Comparison of ENCODE assay signal across 18 cellular contexts in genomic region chr2:132715986-132716385, GRCh38. TPM values are rescaled to one million over a fixed set of nuclear protein-coding genes. Genes with fewer than 3 reads are reported as not detected.
DNase-seq lines count a peak whose midpoint lies in the region; ATAC-seq, FAIRE-seq and TF ChIP-seq lines count a peak whose summit lies in the region.
"Had no signal": no experiment of that assay in that cellular context is flagged by ENCODE, and none has a peak within 500 bp of the region (broad histone marks: within the 10 kb centered on the region; RNA-seq: fewer than 3 reads in every experiment).

No MANE protein-coding gene starts in this region.

- no peak overlapping the region for H3K4me3 ChIP-seq in GM12878
- H3K4me3 ChIP-seq: A549, HAP-1 had no signal

- no peak overlapping the region for H3K27ac ChIP-seq in GM12878 (ENCODE audit: control insufficient read depth, insufficient read depth)
- H3K27ac ChIP-seq: A549, HL-60, KMS-11 had no signal

- RAD21 ChIA-PET in GM12878 (lab: Charles Lee; ENCODE audit: unreplicated experiment): interaction anchor here (0.6 to 0.9 kb wide), 3 partner anchors 19 to 497 kb away, joined by 3 to 4 read pairs (median 4); no protein-coding TSS in a partner anchor

- no peaks in the 10 kb centered on the region for H3K36me3 ChIP-seq in GM12878 (ENCODE audit: control insufficient read depth in 2 of 2, insufficient read depth in 2 of 2, low read length in 1 of 2)
- H3K36me3 ChIP-seq: HAP-1 had no signal

- in situ Hi-C loops in GM12878 (cut with MboI): no loop called here

- H3K27me3 Mint-ChIP-seq in activated naive CD8-positive, alpha-beta T cell treated with anti-CD3 and anti-CD28 coated beads, Interleukin-2, amount 50 U/mL, for 24 hours: no peaks in the 10 kb centered on the region
- H3K27me3 Mint-ChIP-seq: CD4-positive, alpha-beta memory T cell had no signal

- no peaks in the 10 kb centered on the region for H3K36me3 Mint-ChIP-seq in activated naive CD8-positive, alpha-beta T cell treated with anti-CD3 and anti-CD28 coated beads, Interleukin-2, amount 50 U/mL, for 24 hours (ENCODE audit: low read depth)
- H3K36me3 Mint-ChIP-seq: CD4-positive, alpha-beta memory T cell had no signal

- TF ChIP-seq POLR2A in GM12878 (IDR thresholded peaks at IDR 0.05; ENCODE audit: low read depth, low read length): no peak

- no peak overlapping the region for H2AFZ ChIP-seq in GM12878 (ENCODE audit: control insufficient read depth, low read depth, low read length)

- POLR2A ChIA-PET in GM12878 (lab: Charles Lee): no interaction called here

- no peaks in the 10 kb centered on the region for H3K4me1 Mint-ChIP-seq in activated naive CD8-positive, alpha-beta T cell treated with anti-CD3 and anti-CD28 coated beads, Interleukin-2, amount 50 U/mL, for 24 hours
- H3K4me1 Mint-ChIP-seq: CD4-positive, alpha-beta memory T cell had no signal

- H3K9ac ChIP-seq in GM12878 (ENCODE audit: control insufficient read depth, insufficient read depth, low read length): no peak overlapping the region
- H3K9ac ChIP-seq: KMS-11 had no signal

- 0% methylated on average over 1 of the region's 1 CpG for WGBS in GM12878 (ENCODE audit: insufficient coverage, insufficient replicate concordance, low lambda C conversion rate, missing lambda C conversion rate)

- FAIRE-seq in GM12878 (lab: Jason Lieb, UNC): no peak
- FAIRE-seq: A549 had no signal

- TF ChIP-seq RAD21 in GM12878 (IDR thresholded peaks at IDR 0.05; ENCODE audit: insufficient read depth, low read depth, low read length): no peak

- H3K27ac Mint-ChIP-seq in activated naive CD8-positive, alpha-beta T cell treated with anti-CD3 and anti-CD28 coated beads, Interleukin-2, amount 50 U/mL, for 24 hours: no peak overlapping the region
- H3K27ac Mint-ChIP-seq: CD4-positive, alpha-beta memory T cell had no signal

- no peak overlapping the region for H3K4me2 ChIP-seq in GM12878 (ENCODE audit: control insufficient read depth, insufficient read depth)
- H3K4me2 ChIP-seq: A549, KMS-11 had no signal

- H3K27me3 ChIP-seq in GM12878 (replicated peaks in 1 of 2; ENCODE audit: control insufficient read depth in 2 of 2, insufficient read depth in 2 of 2, low read length in 1 of 2): no peaks in the 10 kb centered on the region

- peak; percentile 8 for DNase-seq in AG08395 (ENCODE audit: low spot score)
- DNase-seq in HT1080 (ENCODE audit: low read depth): peak; percentile 46
- no peak for DNase-seq in GM12878 (ENCODE audit: low read depth, low spot score)
- no peak for DNase-seq in activated naive CD8-positive, alpha-beta T cell treated with anti-CD3 and anti-CD28 coated beads, Interleukin-2, amount 50 U/mL, for 24 hours
- DNase-seq in middle frontal gyrus (ENCODE audit: extremely low spot score, low spot score): no peak
- no peak for DNase-seq in left cardiac atrium
- DNase-seq: CD4-positive, alpha-beta memory T cell; DMS79; GF-D8; NCI-H1105; NCI-H187; NCI-H774 had no signal

- no peak for TF ChIP-seq EP300 in GM12878 (IDR thresholded peaks at IDR 0.05; ENCODE audit: borderline replicate concordance in 1 of 2, control insufficient read depth in 1 of 2, low read depth in 2 of 2, low read length in 2 of 2)

- H3K4me1 ChIP-seq in GM12878 (ENCODE audit: control insufficient read depth, insufficient read depth, low read length): no peaks in the 10 kb centered on the region
- H3K4me1 ChIP-seq: HAP-1 had no signal

- H3K9me3 ChIP-seq in GM12878 (replicated peaks; ENCODE audit: control insufficient read depth, insufficient read depth, low read length): no peaks in the 10 kb centered on the region
- H3K9me3 ChIP-seq: A549, HAP-1 had no signal

- BruUV-seq in GM12878 (replicated peaks; lab: Mats Ljungman, UMichigan): no TSS peak

- TF ChIP-seq CTCF in GM12878 (IDR thresholded peaks at IDR 0.05 in 2 of 3, conservative IDR thresholded peaks at IDR 0.05 in 1 of 3; ENCODE audit: control insufficient read depth in 2 of 3, extremely low read depth in 1 of 3, insufficient read depth in 1 of 3, low read depth in 3 of 3, low read length in 3 of 3): no peak

- intact Hi-C loops in GM12878 (cut with micrococcal nuclease; ENCODE audit: unreplicated experiment) (no loop called here), left cardiac atrium (cut with DNase I) (no loop called here)

- H3K79me2 ChIP-seq in GM12878 (ENCODE audit: control insufficient read depth, insufficient read depth, low read length): no peaks in the 10 kb centered on the region

- ATAC-seq in GM18867 (IDR thresholded peaks at IDR 0.05; ENCODE audit: unreplicated experiment) (peak; percentile 10), GM12878 (peak; percentile 41; the same call in 2 of the 3 replicates), HG02588 (IDR thresholded peaks at IDR 0.05; ENCODE audit: unreplicated experiment) (no peak), left cardiac atrium (no peak)
- ATAC-seq in activated naive CD8-positive, alpha-beta T cell treated with anti-CD3 and anti-CD28 coated beads, Interleukin-2, amount 50 U/mL, for 24 hours: no peak
- ATAC-seq: A549 had no signal

- CTCF ChIA-PET in GM12878 (lab: Yijun Ruan, JAX): interaction anchor here (0.5 to 1.0 kb wide), 2 partner anchors 146 to 169 kb away, joined by 3 to 4 read pairs; no protein-coding TSS in a partner anchor

- H4K20me1 ChIP-seq in GM12878 (ENCODE audit: control insufficient read depth, insufficient read depth): no peaks in the 10 kb centered on the region

- SMC1A ChIA-PET in GM12878 (lab: Charles Lee; ENCODE audit: uncharacterized antibody, unreplicated experiment): interaction anchor here (0.9 to 1.7 kb wide), 5 partner anchors 10 to 88 kb away, joined by 3 to 5 read pairs (median 3); no protein-coding TSS in a partner anchor

- H3K9me3 Mint-ChIP-seq in activated naive CD8-positive, alpha-beta T cell treated with anti-CD3 and anti-CD28 coated beads, Interleukin-2, amount 50 U/mL, for 24 hours: peaks cover 3% of the 10 kb centered on the region

- H3K4me3 Mint-ChIP-seq in activated naive CD8-positive, alpha-beta T cell treated with anti-CD3 and anti-CD28 coated beads, Interleukin-2, amount 50 U/mL, for 24 hours: no peak overlapping the region
- H3K4me3 Mint-ChIP-seq: CD4-positive, alpha-beta memory T cell had no signal

TF ChIP-seq in GM12878, 131 proteins besides CTCF, POLR2A, EP300 and RAD21 (continues in another document):
- TF ChIP-seq, protein P1, sequence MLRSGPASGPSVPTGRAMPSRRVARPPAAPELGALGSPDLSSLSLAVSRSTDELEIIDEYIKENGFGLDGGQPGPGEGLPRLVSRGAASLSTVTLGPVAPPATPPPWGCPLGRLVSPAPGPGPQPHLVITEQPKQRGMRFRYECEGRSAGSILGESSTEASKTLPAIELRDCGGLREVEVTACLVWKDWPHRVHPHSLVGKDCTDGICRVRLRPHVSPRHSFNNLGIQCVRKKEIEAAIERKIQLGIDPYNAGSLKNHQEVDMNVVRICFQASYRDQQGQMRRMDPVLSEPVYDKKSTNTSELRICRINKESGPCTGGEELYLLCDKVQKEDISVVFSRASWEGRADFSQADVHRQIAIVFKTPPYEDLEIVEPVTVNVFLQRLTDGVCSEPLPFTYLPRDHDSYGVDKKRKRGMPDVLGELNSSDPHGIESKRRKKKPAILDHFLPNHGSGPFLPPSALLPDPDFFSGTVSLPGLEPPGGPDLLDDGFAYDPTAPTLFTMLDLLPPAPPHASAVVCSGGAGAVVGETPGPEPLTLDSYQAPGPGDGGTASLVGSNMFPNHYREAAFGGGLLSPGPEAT (IDR thresholded peaks at IDR 0.05; ENCODE audit: low read depth): no peak
- TF ChIP-seq ZNF207 (IDR thresholded peaks at IDR 0.05; ENCODE audit: borderline replicate concordance) (no peak), RBBP5 (conservative IDR thresholded peaks at IDR 0.05) (no peak), ASH2L (IDR thresholded peaks at IDR 0.05; ENCODE audit: borderline replicate concordance, low read depth) (no peak)

RNA-seq across cellular contexts. Expression of gene LYPD1, which starts 46.0 kb away (rescaled TPM):
- 45.0 and 51.6 TPM in 2 replicates for total RNA-seq in HT1080 (2014; rRNA removed; shearing (Covaris generic))
- polyA plus RNA-seq in HT1080 (2015; cell fraction: cytosol; rRNA removed): 117 TPM in 2 replicates
- 34.8 and 39.7 TPM in 2 replicates for polyA plus RNA-seq in HT1080 (2015; cell fraction: nucleus; rRNA removed)
- total RNA-seq in GM12878 (2013; cell fraction: nucleolus; rRNA removed): not detected in 2 replicates
- total RNA-seq in GM12878 (2014; rRNA removed) (not detected in 2 replicates), GM12878 (2014; rRNA removed; fragmentation: Illumina TruSeq; extraction: Trizol) (not detected in 2 replicates), GM12878 (2021) (not detected in 2 replicates), left cardiac atrium (under 1 TPM; 0.34 to 0.35 TPM)
- polyA plus RNA-seq in GM12878 (2011; ENCODE audit: low read depth): not detected
- polyA plus RNA-seq in GM12878 (2011; rRNA removed) (not detected in 2 replicates), GM12878 (2014; fragmentation: Illumina TruSeq; extraction: Trizol) (not detected in 2 replicates), GM12878 (2014; fragmentation: Nextera tagmentation; extraction: Ambion mirVana) (not detected), GM12878 (2014; rRNA removed) (not detected in 2 replicates), GM12878 (2016; fragmentation: Nextera tagmentation; extraction: Ambion mirVana) (not detected)
- not detected in 2 replicates for polyA plus RNA-seq in GM12878 (2011; cell fraction: cytosol; rRNA removed)
- not detected in 2 replicates for polyA plus RNA-seq in GM12878 (2011; cell fraction: nucleus; rRNA removed)
- polyA plus RNA-seq in GM12878 (2012): not detected in 2 replicates
- polyA minus RNA-seq in GM12878 (2011; rRNA and poly(A)+ RNA removed): not detected in 2 replicates
- not detected in 2 replicates for polyA minus RNA-seq in GM12878 (2011; cell fraction: cytosol; rRNA and poly(A)+ RNA removed)
- polyA minus RNA-seq in GM12878 (2011; cell fraction: nucleus; rRNA and poly(A)+ RNA removed): not detected in 2 replicates
- total RNA-seq: CD4-positive, alpha-beta memory T cell had no signal
- polyA plus RNA-seq: CD4-positive, alpha-beta memory T cell had no signal

Comparison
In these comparisons a context has a peak if more than half of its experiments do, and no peak if none do; other contexts are left out.
1. DNase-seq: peak in AG08395 (single experiment) and HT1080 (single experiment); none in GM12878 (single experiment), activated naive CD8-positive, alpha-beta T cell treated with anti-CD3 and anti-CD28 coated beads, Interleukin-2, amount 50 U/mL, for 24 hours (single experiment), middle frontal gyrus (single experiment) and left cardiac atrium (single experiment).
2. ATAC-seq: peak in GM18867 (single experiment) and GM12878 (single experiment); none in HG02588 (single experiment), activated naive CD8-positive, alpha-beta T cell treated with anti-CD3 and anti-CD28 coated beads, Interleukin-2, amount 50 U/mL, for 24 hours (single experiment) and left cardiac atrium (0 of 2).
3. RNA of gene LYPD1, which starts 46.0 kb away (total RNA-seq): 45.0 to 51.6 TPM in HT1080; 0.34 to 0.35 TPM in left cardiac atrium and not detected in GM12878; every median in the first group is over 10 times any median in the second.